Comparison of ENCODE assay signal across 27 cellular contexts in the genomic region with DNA sequence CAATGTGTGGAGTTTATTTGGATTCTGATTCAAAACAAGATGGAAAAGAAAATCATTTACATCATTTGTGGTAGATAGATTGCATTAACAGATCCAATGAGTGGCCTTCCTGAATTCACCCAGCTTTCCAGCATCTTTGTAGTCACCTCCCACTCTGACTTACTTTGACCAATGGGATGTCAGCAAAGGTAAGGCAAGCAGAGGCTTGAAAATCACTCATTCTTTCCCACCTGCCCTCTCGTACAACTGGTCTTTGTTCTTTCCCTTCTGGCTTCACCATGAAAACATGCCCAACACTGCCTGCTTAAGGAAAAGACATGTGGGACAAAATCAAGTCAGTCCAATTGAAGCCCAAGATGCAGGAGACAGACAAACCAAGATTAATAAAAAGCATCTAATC.
"Had no signal": no experiment of that assay in that cellular context is flagged by ENCODE, and none has a peak within 500 bp of the region (broad histone marks: within the 10 kb centered on the region; RNA-seq: fewer than 3 reads in every experiment).

No MANE protein-coding gene starts in this region.

- H3K27me3 ChIP-seq: gastrocnemius medialis, hepatocyte, stomach, thyroid gland, upper lobe of left lung had no signal

- H3K4me1 Mint-ChIP-seq: activated CD4-positive, alpha-beta memory T cell treated with anti-CD3 and anti-CD28 coated beads, Interleukin-2, amount 10 ng/mL, durations not matched to agents 7 days and 5 days; activated CD4-positive, alpha-beta T cell treated with anti-CD3 and anti-CD28 coated beads, Interleukin-2, amount 10 ng/mL, durations not matched to agents 7 days and 5 days; activated naive CD4-positive, alpha-beta T cell treated with anti-CD3 and anti-CD28 coated beads, Interleukin-2, amount 10 ng/mL, durations not matched to agents 7 days and 5 days; central memory CD8-positive, alpha-beta T cell; stimulated activated naive B cell treated with anti-CD40 and anti-IgM and Interleukin-4, amounts not matched to agents 10 μg/mL and 1 μg/mL and 100 μg/mL, for 72 hours had no signal

- H2AFZ ChIP-seq: hepatocyte had no signal

- H3K36me3 Mint-ChIP-seq: activated naive CD4-positive, alpha-beta T cell treated with anti-CD3 and anti-CD28 coated beads, Interleukin-2, amount 10 ng/mL, durations not matched to agents 7 days and 5 days; stimulated activated naive B cell treated with anti-CD40 and anti-IgM and Interleukin-4, amounts not matched to agents 10 μg/mL and 1 μg/mL and 100 μg/mL, for 72 hours had no signal

- H3K4me1 ChIP-seq: gastrocnemius medialis, lower lobe of right lung, stomach, thyroid gland, upper lobe of left lung had no signal

- H3K36me3 ChIP-seq: gastrocnemius medialis, lower lobe of right lung, stomach, thyroid gland, upper lobe of left lung had no signal

- ATAC-seq: activated CD4-positive, CD25-positive, alpha-beta regulatory T cell treated with anti-CD3 and anti-CD28 coated beads, Interleukin-2, amount 50 U/mL, for 24 hours; gastrocnemius medialis; left lobe of liver; lower lobe of right lung; mucosa of descending colon; right cardiac atrium; stimulated activated naive B cell treated with anti-CD40 and anti-IgM and Interleukin-4, amounts not matched to agents 10 μg/mL and 1 μg/mL and 100 μg/mL, for 72 hours had no signal

- H3K27ac Mint-ChIP-seq: activated CD4-positive, alpha-beta memory T cell treated with anti-CD3 and anti-CD28 coated beads, Interleukin-2, amount 10 ng/mL, durations not matched to agents 7 days and 5 days; activated CD4-positive, alpha-beta T cell treated with anti-CD3 and anti-CD28 coated beads, Interleukin-2, amount 10 ng/mL, durations not matched to agents 7 days and 5 days; activated naive CD4-positive, alpha-beta T cell treated with anti-CD3 and anti-CD28 coated beads, Interleukin-2, amount 10 ng/mL, durations not matched to agents 7 days and 5 days; activated T-cell treated with anti-CD3 and anti-CD28 coated beads, Interleukin-2, amount 50 U/mL, for 24 hours; dendritic cell treated with granulocyte-macrophage colony-stimulating factor and Interleukin-4, amounts not matched to agents 40 ng/mL and 50 ng/mL, for 4 days; nephron; stimulated activated naive B cell treated with anti-CD40 and anti-IgM and Interleukin-4, amounts not matched to agents 10 μg/mL and 1 μg/mL and 100 μg/mL, for 72 hours had no signal

- H3K4me3 ChIP-seq: gastrocnemius medialis, hepatocyte, lower lobe of right lung, mucosa of descending colon, stomach, thyroid gland, upper lobe of left lung had no signal

- H3K4me3 Mint-ChIP-seq: activated CD4-positive, alpha-beta memory T cell treated with anti-CD3 and anti-CD28 coated beads, Interleukin-2, amount 10 ng/mL, durations not matched to agents 7 days and 5 days; activated CD4-positive, alpha-beta T cell treated with anti-CD3 and anti-CD28 coated beads, Interleukin-2, amount 10 ng/mL, durations not matched to agents 7 days and 5 days; activated naive CD4-positive, alpha-beta T cell treated with anti-CD3 and anti-CD28 coated beads, Interleukin-2, amount 10 ng/mL, durations not matched to agents 7 days and 5 days; activated T-cell treated with anti-CD3 and anti-CD28 coated beads, Interleukin-2, amount 50 U/mL, for 24 hours; central memory CD8-positive, alpha-beta T cell; dendritic cell treated with granulocyte-macrophage colony-stimulating factor and Interleukin-4, amounts not matched to agents 40 ng/mL and 50 ng/mL, for 4 days; nephron; stimulated activated naive B cell treated with anti-CD40 and anti-IgM and Interleukin-4, amounts not matched to agents 10 μg/mL and 1 μg/mL and 100 μg/mL, for 72 hours had no signal

- H3K27ac ChIP-seq: gastrocnemius medialis, hepatocyte, lower lobe of right lung, stomach, thyroid gland, upper lobe of left lung, VCaP had no signal

- DNase-seq: activated CD4-positive, alpha-beta memory T cell treated with anti-CD3 and anti-CD28 coated beads, Interleukin-2, amount 10 ng/mL, durations not matched to agents 7 days and 5 days; activated CD4-positive, alpha-beta T cell treated with anti-CD3 and anti-CD28 coated beads, Interleukin-2, amount 10 ng/mL, durations not matched to agents 7 days and 5 days; activated CD8-positive, alpha-beta memory T cell treated with anti-CD3 and anti-CD28 coated beads, Interleukin-2, amount 50 U/mL, for 48 hours; activated gamma-delta T cell; activated naive CD4-positive, alpha-beta T cell treated with anti-CD3 and anti-CD28 coated beads, Interleukin-2, amount 10 ng/mL, durations not matched to agents 7 days and 5 days; activated T-cell treated with anti-CD3 and anti-CD28 coated beads, Interleukin-2, amount 50 U/mL, for 24 hours; amniotic stem cell; gastrocnemius medialis; glutamatergic neuron; kidney glomerular epithelial cell; lower lobe of right lung; mucosa of descending colon; posterior cingulate gyrus; right cardiac atrium; stimulated activated CD4-positive, alpha-beta T cell treated with anti-CD3 and anti-CD28 coated beads, Interleukin-15, amount 100 ng/mL, for 24 hours; stimulated activated CD4-positive, alpha-beta T cell treated with anti-CD3 and anti-CD28 coated beads, Interleukin-2, amount 100 ng/mL, for 24 hours; stimulated activated naive B cell treated with anti-CD40 and anti-IgM and Interleukin-4, amounts not matched to agents 10 μg/mL and 1 μg/mL and 100 μg/mL, for 72 hours; stomach; thyroid gland; upper lobe of left lung had no signal

- H3K9me3 Mint-ChIP-seq: activated CD4-positive, alpha-beta memory T cell treated with anti-CD3 and anti-CD28 coated beads, Interleukin-2, amount 10 ng/mL, durations not matched to agents 7 days and 5 days; activated CD4-positive, alpha-beta T cell treated with anti-CD3 and anti-CD28 coated beads, Interleukin-2, amount 10 ng/mL, durations not matched to agents 7 days and 5 days; activated naive CD4-positive, alpha-beta T cell treated with anti-CD3 and anti-CD28 coated beads, Interleukin-2, amount 10 ng/mL, durations not matched to agents 7 days and 5 days; activated T-cell treated with anti-CD3 and anti-CD28 coated beads, Interleukin-2, amount 50 U/mL, for 24 hours; central memory CD8-positive, alpha-beta T cell; dendritic cell treated with granulocyte-macrophage colony-stimulating factor and Interleukin-4, amounts not matched to agents 40 ng/mL and 50 ng/mL, for 4 days; nephron; stimulated activated naive B cell treated with anti-CD40 and anti-IgM and Interleukin-4, amounts not matched to agents 10 μg/mL and 1 μg/mL and 100 μg/mL, for 72 hours had no signal

- H3K27me3 Mint-ChIP-seq: dendritic cell treated with granulocyte-macrophage colony-stimulating factor and Interleukin-4, amounts not matched to agents 40 ng/mL and 50 ng/mL, for 4 days had no signal

- H3K9me3 ChIP-seq: gastrocnemius medialis, lower lobe of right lung, mucosa of descending colon, stomach, thyroid gland, upper lobe of left lung had no signal

- H3K4me2 ChIP-seq: hepatocyte had no signal
